13 cellular contexts compared by ENCODE assay signal in genomic region chr15:41233367-41233771, GRCh38. TPM values are rescaled to one million over a fixed set of nuclear protein-coding genes. Genes with fewer than 3 reads are reported as not detected.
DNase-seq lines count a peak whose midpoint lies in the region; ATAC-seq and TF ChIP-seq lines count a peak whose summit lies in the region.
"Had no signal": no experiment of that assay in that cellular context is flagged by ENCODE, and none has a peak within 500 bp of the region (broad histone marks: within the 10 kb centered on the region; RNA-seq: fewer than 3 reads in every experiment).

No MANE protein-coding gene starts in this region.

- BruUV-seq in mammary epithelial cell (replicated peaks; lab: Mats Ljungman, UMichigan): no TSS peak

- CTCF ChIA-PET in AG04449 (lab: Yijun Ruan, JAX): no interaction called here
- CTCF ChIA-PET in mammary epithelial cell (lab: Charles Lee; ENCODE audit: low non-redundant PET): no interaction called here

- no peaks in the 10 kb centered on the region for H4K20me1 ChIP-seq in mammary epithelial cell (ENCODE audit: insufficient read depth, low read length)

- intact Hi-C loops in mammary epithelial cell (cut with micrococcal nuclease): loop anchor here (5.0 kb wide), 1 partner anchor 116 kb away; the partner anchor contains the start of gene INO80

- no peak overlapping the region for H3K9ac ChIP-seq in mammary epithelial cell (ENCODE audit: insufficient read depth, low read length)

- peaks cover 0 to 2% of the 10 kb centered on the region in 2 donors for H3K9me3 Mint-ChIP-seq in activated T-cell treated with anti-CD3 and anti-CD28 coated beads, Interleukin-2, amount 50 U/mL, for 72 hours
- H3K9me3 Mint-ChIP-seq: CD8-positive, alpha-beta T cell had no signal

- dilution Hi-C loops in mammary epithelial cell (cut with HindIII; ENCODE audit: low sequenced_read_pairs): no loop called here

- no peak overlapping the region for H2AFZ ChIP-seq in mammary epithelial cell (ENCODE audit: low read depth, low read length)

- H3K4me3 ChIP-seq in AG04449 (ENCODE audit: low read depth, low read length) (no peak overlapping the region), mammary epithelial cell (replicated peaks in 1 of 3; ENCODE audit: insufficient read depth in 1 of 3, low read depth in 2 of 3, low read length in 3 of 3) (no peak overlapping the region)
- H3K4me3 ChIP-seq: SK-N-MC had no signal

- no peak overlapping the region for H3K27ac ChIP-seq in mammary epithelial cell (ENCODE audit: insufficient read depth, low read depth, low read length)
- H3K27ac ChIP-seq: SK-N-MC had no signal

- H3K4me1 Mint-ChIP-seq in activated T-cell treated with anti-CD3 and anti-CD28 coated beads, Interleukin-2, amount 50 U/mL, for 72 hours (ENCODE audit: low read depth): peaks cover 36% of the 10 kb centered on the region

- POLR2A ChIA-PET in AG04449 (lab: Yijun Ruan, JAX): interaction anchor here (1.2 kb wide), 1 partner anchor 99 kb away, joined by 4 read pairs; the partner anchor contains the start of genes NUSAP1 and OIP5

- H3K27me3 Mint-ChIP-seq in activated T-cell treated with anti-CD3 and anti-CD28 coated beads, Interleukin-2, amount 50 U/mL, for 72 hours (ENCODE audit: low read depth): no peaks in the 10 kb centered on the region

- H3K36me3 Mint-ChIP-seq in activated T-cell treated with anti-CD3 and anti-CD28 coated beads, Interleukin-2, amount 50 U/mL, for 72 hours (ENCODE audit: insufficient read depth in 2 of 2): peaks cover 2% of the 10 kb centered on the region in 2 donors
- H3K36me3 Mint-ChIP-seq: activated CD8-positive, alpha-beta memory T cell treated with anti-CD3 and anti-CD28 coated beads, Interleukin-2, amount 10 ng/mL, durations not matched to agents 7 days and 5 days; CD8-positive, alpha-beta T cell had no signal

- TF ChIP-seq CTCF in AG04449 (IDR thresholded peaks at IDR 0.05; ENCODE audit: insufficient read depth, low read length, missing control alignments) (no peak), mammary epithelial cell (conservative IDR thresholded peaks at IDR 0.05 in 1 of 2, IDR thresholded peaks at IDR 0.05 in 1 of 2; ENCODE audit: extremely low read depth in 1 of 2, insufficient read depth in 1 of 2, low read depth in 1 of 2, low read length in 2 of 2) (no peak)

- peak overlapping the region; percentile 84 for H3K4me2 ChIP-seq in mammary epithelial cell (ENCODE audit: insufficient read depth, low read depth, low read length)

- H3K4me3 Mint-ChIP-seq in activated T-cell treated with anti-CD3 and anti-CD28 coated beads, Interleukin-2, amount 50 U/mL, for 72 hours: no peak overlapping the region
- H3K4me3 Mint-ChIP-seq: activated CD8-positive, alpha-beta memory T cell treated with anti-CD3 and anti-CD28 coated beads, Interleukin-2, amount 10 ng/mL, durations not matched to agents 7 days and 5 days had no signal

- H3K27me3 ChIP-seq in mammary epithelial cell (ENCODE audit: insufficient read depth, low read length): no peaks in the 10 kb centered on the region

- in situ Hi-C loops in mammary epithelial cell (cut with MboI; ENCODE audit: low sequenced_read_pairs in 2 of 2): no loop called here

- WGBS in mammary epithelial cell (ENCODE audit: low coverage, missing lambda C conversion rate): 27% methylated on average over 1 of the region's 1 CpG

- no peak for ATAC-seq in GM21390 (IDR thresholded peaks at IDR 0.05; ENCODE audit: unreplicated experiment)
- ATAC-seq in activated T-cell treated with anti-CD3 and anti-CD28 coated beads, Interleukin-2, amount 50 U/mL, for 72 hours (replicated peaks in 1 of 2): no peak
- ATAC-seq: activated CD8-positive, alpha-beta memory T cell treated with anti-CD3 and anti-CD28 coated beads, Interleukin-2, amount 10 ng/mL, durations not matched to agents 7 days and 5 days; CD8-positive, alpha-beta T cell had no signal

- H3K27ac Mint-ChIP-seq in activated T-cell treated with anti-CD3 and anti-CD28 coated beads, Interleukin-2, amount 50 U/mL, for 72 hours: no peak overlapping the region
- H3K27ac Mint-ChIP-seq: activated CD8-positive, alpha-beta memory T cell treated with anti-CD3 and anti-CD28 coated beads, Interleukin-2, amount 10 ng/mL, durations not matched to agents 7 days and 5 days; CD8-positive, alpha-beta T cell had no signal

- peaks cover 25% of the 10 kb centered on the region for H3K4me1 ChIP-seq in mammary epithelial cell (ENCODE audit: insufficient read depth, low read length)

- H3K79me2 ChIP-seq in mammary epithelial cell (ENCODE audit: insufficient read depth, low read length): peaks cover 63% of the 10 kb centered on the region

- peak; percentile 58 for DNase-seq in AG04449 (ENCODE audit: low read depth, low spot score)
- DNase-seq in HUDEP-2 (lab: John Stamatoyannopoulos, UW; ENCODE audit: unreplicated experiment in 76 of 76): peak in 64 of 76 experiments; percentile 1 to 76 (median 37)
- peak; percentile 62 for DNase-seq in mammary epithelial cell
- DNase-seq in lung microvascular endothelial cell (ENCODE audit: low read depth in 2 of 2): peak; percentile 65 to 68
- DNase-seq in activated T-cell treated with anti-CD3 and anti-CD28 coated beads, Interleukin-2, amount 50 U/mL, for 72 hours: no peak
- DNase-seq in HT-29 (ENCODE audit: low spot score): no peak
- no peak for DNase-seq in stimulated activated CD4-positive, alpha-beta T cell treated with anti-CD3 and anti-CD28 coated beads, Interleukin-15, amount 100 ng/mL, for 24 hours
- DNase-seq: activated CD8-positive, alpha-beta memory T cell treated with anti-CD3 and anti-CD28 coated beads, Interleukin-2, amount 10 ng/mL, durations not matched to agents 7 days and 5 days; CD8-positive, alpha-beta T cell; KBM-7 had no signal

- peaks cover 1% of the 10 kb centered on the region for H3K36me3 ChIP-seq in mammary epithelial cell (ENCODE audit: insufficient read depth, low read length)

- no peaks in the 10 kb centered on the region for H3K9me3 ChIP-seq in mammary epithelial cell (replicated peaks; ENCODE audit: insufficient read depth, low read length)

RNA-seq across cellular contexts. Expression of gene CHP1, which starts 2.3 kb away (rescaled TPM):
- total RNA-seq in mammary epithelial cell (100 to 1,000 TPM; 132 to 138 TPM), lung microvascular endothelial cell (56.0 and 71.9 TPM in 2 replicates)
- 75.9 TPM for polyA plus RNA-seq in mammary epithelial cell
- 262 TPM for polyA minus RNA-seq in mammary epithelial cell
- 10 to 100 TPM; 45.0 to 46.7 TPM for total RNA-seq in activated T-cell treated with anti-CD3 and anti-CD28 coated beads, Interleukin-2, amount 50 U/mL, for 72 hours
- 115 and 135 TPM in 2 replicates for total RNA-seq in HT-29 (2014; rRNA removed; shearing (Covaris generic))

RNA-seq across cellular contexts. Expression of gene EXD1, which starts 2.8 kb away (rescaled TPM):
- total RNA-seq in mammary epithelial cell (not detected), lung microvascular endothelial cell (not detected in 2 replicates)
- 0.08 TPM for polyA plus RNA-seq in mammary epithelial cell
- polyA minus RNA-seq in mammary epithelial cell: not detected
- not detected for total RNA-seq in activated T-cell treated with anti-CD3 and anti-CD28 coated beads, Interleukin-2, amount 50 U/mL, for 72 hours
- not detected in 2 replicates for total RNA-seq in HT-29 (2014; rRNA removed; shearing (Covaris generic))
- total RNA-seq: activated CD8-positive, alpha-beta memory T cell treated with anti-CD3 and anti-CD28 coated beads, Interleukin-2, amount 10 ng/mL, durations not matched to agents 7 days and 5 days; cardiac septum; CD8-positive, alpha-beta T cell had no signal

Comparison
In these comparisons a context has a peak if more than half of its experiments do, and no peak if none do; other contexts are left out.
1. DNase-seq: peak in AG04449 (single experiment), HUDEP-2 (64 of 76), mammary epithelial cell (single experiment) and lung microvascular endothelial cell (2 of 2); none in activated T-cell treated with anti-CD3 and anti-CD28 coated beads, Interleukin-2, amount 50 U/mL, for 72 hours (0 of 2), HT-29 (single experiment) and stimulated activated CD4-positive, alpha-beta T cell treated with anti-CD3 and anti-CD28 coated beads, Interleukin-15, amount 100 ng/mL, for 24 hours (single experiment).